In the genomic region with DNA sequence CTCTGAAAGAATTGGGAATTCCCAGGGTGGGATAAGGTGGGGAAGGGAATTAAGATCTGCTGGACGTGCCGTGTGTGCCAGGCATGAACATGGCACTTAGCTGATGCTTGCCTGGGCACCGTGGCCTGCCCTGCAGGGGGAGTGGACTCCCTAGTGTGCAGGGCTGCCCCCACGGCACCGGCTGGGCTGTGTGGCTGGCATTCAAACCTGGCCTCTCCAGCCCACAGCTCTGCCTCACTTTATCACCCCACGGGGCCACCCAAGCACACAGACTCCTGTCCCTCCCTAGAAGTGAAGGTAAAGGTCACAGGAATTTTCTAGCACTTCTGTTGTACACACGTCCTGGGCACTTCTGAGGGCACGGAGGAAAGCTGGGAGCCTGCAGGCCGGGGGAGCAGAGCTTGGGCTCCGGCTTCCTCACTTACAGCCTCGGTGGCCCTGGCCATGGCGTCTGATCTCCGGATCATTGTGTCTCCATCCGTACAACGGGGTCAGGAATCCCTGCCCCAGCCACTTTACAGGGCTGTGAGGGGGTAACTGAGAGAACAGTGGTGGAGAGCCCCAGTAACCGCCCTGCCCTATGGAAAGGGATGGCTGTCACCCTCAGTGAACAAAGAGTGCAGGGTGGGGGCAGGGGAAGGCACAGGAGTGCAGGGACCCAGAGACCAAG, we compare ENCODE assay signal across 2 cellular contexts.
TF ChIP-seq lines count a peak whose summit lies in the region.

No MANE protein-coding gene starts in this region.

TF ChIP-seq in liver, 16 proteins besides CTCF, POLR2A, EP300 and RAD21:
- TF ChIP-seq SP1 (IDR thresholded peaks at IDR 0.05) (no peak), GABPA (IDR thresholded peaks at IDR 0.05 in 1 of 2, conservative IDR thresholded peaks at IDR 0.05 in 1 of 2) (no peak), ATF3 (IDR thresholded peaks at IDR 0.05) (no peak), MAX (IDR thresholded peaks at IDR 0.05) (no peak), FOXA1 (IDR thresholded peaks at IDR 0.05) (no peak), YY1 (IDR thresholded peaks at IDR 0.05) (no peak), JUND (IDR thresholded peaks at IDR 0.05) (no peak), REST (IDR thresholded peaks at IDR 0.05) (no peak), TAF1 (conservative IDR thresholded peaks at IDR 0.05) (no peak), HNF4A (conservative IDR thresholded peaks at IDR 0.05) (no peak), NR2F2 (IDR thresholded peaks at IDR 0.05) (no peak), RXRA (IDR thresholded peaks at IDR 0.05) (no peak), EGR1 (IDR thresholded peaks at IDR 0.05; ENCODE audit: low read depth in 2 of 2) (no peak), HNF4G (IDR thresholded peaks at IDR 0.05) (no peak), FOXA2 (IDR thresholded peaks at IDR 0.05) (no peak), ZBTB33 (IDR thresholded peaks at IDR 0.05) (no peak)

TF ChIP-seq in HepG2, 621 proteins besides CTCF, POLR2A, EP300 and RAD21:
- TF ChIP-seq THAP7 (CRISPR knock-in tag; IDR thresholded peaks at IDR 0.05), result no peak
- TF ChIP-seq ATF2 (CRISPR knock-in tag; IDR thresholded peaks at IDR 0.05), result no peak
- TF ChIP-seq MYNN (CRISPR knock-in tag; IDR thresholded peaks at IDR 0.05; ENCODE audit: low read depth), result no peak
- TF ChIP-seq ZNF430 (CRISPR knock-in tag; IDR thresholded peaks at IDR 0.05), result no peak
- TF ChIP-seq NFE2 (CRISPR knock-in tag; IDR thresholded peaks at IDR 0.05), result no peak
- no peak for TF ChIP-seq ATM (IDR thresholded peaks at IDR 0.05; ENCODE audit: borderline replicate concordance)
- no peak for TF ChIP-seq ARNT2 (CRISPR knock-in tag; IDR thresholded peaks at IDR 0.05; ENCODE audit: low read depth)
- no peak for TF ChIP-seq CBX2 (IDR thresholded peaks at IDR 0.05; ENCODE audit: low read depth, low read length)
- no peak for TF ChIP-seq CBX2 (CRISPR knock-in tag; IDR thresholded peaks at IDR 0.05; ENCODE audit: low read depth)
- no peak for TF ChIP-seq ZNF552 (CRISPR knock-in tag; IDR thresholded peaks at IDR 0.05; ENCODE audit: borderline replicate concordance)
- no peak for TF ChIP-seq FOXO4 (CRISPR knock-in tag; conservative IDR thresholded peaks at IDR 0.05)
- TF ChIP-seq, protein P1, sequence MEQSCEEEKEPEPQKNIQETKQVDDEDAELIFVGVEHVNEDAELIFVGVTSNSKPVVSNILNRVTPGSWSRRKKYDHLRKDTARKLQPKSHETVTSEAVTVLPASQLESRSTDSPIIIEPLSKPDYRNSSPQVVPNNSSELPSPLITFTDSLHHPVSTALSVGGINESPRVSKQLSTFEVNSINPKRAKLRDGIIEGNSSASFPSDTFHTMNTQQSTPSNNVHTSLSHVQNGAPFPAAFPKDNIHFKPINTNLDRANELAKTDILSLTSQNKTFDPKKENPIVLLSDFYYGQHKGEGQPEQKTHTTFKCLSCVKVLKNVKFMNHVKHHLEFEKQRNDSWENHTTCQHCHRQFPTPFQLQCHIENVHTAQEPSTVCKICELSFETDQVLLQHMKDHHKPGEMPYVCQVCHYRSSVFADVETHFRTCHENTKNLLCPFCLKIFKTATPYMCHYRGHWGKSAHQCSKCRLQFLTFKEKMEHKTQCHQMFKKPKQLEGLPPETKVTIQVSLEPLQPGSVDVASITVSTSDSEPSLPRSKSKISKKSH (CRISPR knock-in tag; IDR thresholded peaks at IDR 0.05; ENCODE audit: borderline replicate concordance), result no peak
- TF ChIP-seq MIXL1 (CRISPR knock-in tag; IDR thresholded peaks at IDR 0.05), result no peak
- no peak for TF ChIP-seq CC2D1A (CRISPR knock-in tag; IDR thresholded peaks at IDR 0.05)
- no peak for TF ChIP-seq ZSCAN31 (CRISPR knock-in tag; IDR thresholded peaks at IDR 0.05; ENCODE audit: low read depth)
